8 cellular contexts compared by ENCODE assay signal in the genomic region with DNA sequence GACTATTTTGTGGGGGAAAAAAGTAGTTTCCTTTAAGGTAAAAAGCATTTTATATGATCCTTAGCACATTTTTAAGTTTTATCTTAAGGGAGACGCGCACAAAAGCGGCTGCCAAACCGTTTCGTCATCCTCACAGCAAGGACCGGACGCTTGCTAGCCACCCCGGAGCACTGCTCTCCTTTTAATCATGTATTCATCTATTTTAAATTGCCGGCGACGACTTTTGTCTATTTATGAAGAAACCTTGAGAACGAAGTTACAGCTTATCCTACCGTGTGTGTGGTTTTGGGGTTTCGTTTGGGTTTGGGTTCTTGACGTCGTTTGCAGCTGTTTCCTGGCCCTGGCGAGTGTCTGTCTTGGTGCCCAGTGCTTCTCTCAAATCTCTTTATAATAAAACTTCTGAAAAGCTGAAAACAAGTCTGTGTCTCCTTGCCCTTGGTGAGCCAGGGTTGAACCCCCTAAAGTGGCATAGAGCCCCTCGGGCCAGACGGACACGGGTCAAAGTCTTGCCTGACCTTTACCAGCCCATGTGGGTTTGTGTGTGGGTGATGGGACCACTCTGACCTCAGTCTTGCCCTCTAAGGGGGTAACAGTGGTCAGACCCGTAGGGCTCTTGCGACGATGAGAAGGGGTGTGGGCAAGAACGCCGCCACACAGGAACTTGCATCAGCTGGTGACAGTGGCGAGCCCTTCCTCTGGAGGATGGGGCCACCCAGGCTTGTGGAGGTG.
DNase-seq lines count a peak whose midpoint lies in the region; ATAC-seq, FAIRE-seq and TF ChIP-seq lines count a peak whose summit lies in the region.

No MANE protein-coding gene starts in this region.

- H3K9me3 ChIP-seq in Peyer's patch, result no peaks in the 10 kb centered on the region

- no peak for TF ChIP-seq POLR2A in Peyer's patch (IDR thresholded peaks at IDR 0.05)

- H3K4me3 ChIP-seq in Peyer's patch, result peak overlapping the region in 3 of 4 donors; percentile 2 to 30 (median 7)

- FAIRE-seq in RCC 7860 (lab: Jason Lieb, UNC) (no peak), D721Med (lab: Jason Lieb, UNC) (no peak)

- peak overlapping the region in 3 of 4 donors; percentile 57 to 79 (median 60) for H3K27ac ChIP-seq in Peyer's patch

- peaks cover 80% of the 10 kb centered on the region for H3K4me1 Mint-ChIP-seq in activated naive CD4-positive, alpha-beta T cell treated with anti-CD3 and anti-CD28 coated beads, Interleukin-2, amount 50 U/mL, for 24 hours

- H3K4me3 Mint-ChIP-seq in activated naive CD4-positive, alpha-beta T cell treated with anti-CD3 and anti-CD28 coated beads, Interleukin-2, amount 50 U/mL, for 24 hours, result peak overlapping the region; percentile 86

- no peaks in the 10 kb centered on the region for H3K27me3 ChIP-seq in Peyer's patch

- peak; percentile 53 for ATAC-seq in GM21619 (IDR thresholded peaks at IDR 0.05; ENCODE audit: unreplicated experiment)
- ATAC-seq in omental fat pad (ENCODE audit: low FRiP score), result no peak
- no peak for ATAC-seq in GM19467 (IDR thresholded peaks at IDR 0.05; ENCODE audit: unreplicated experiment)

- no peaks in the 10 kb centered on the region for H3K36me3 Mint-ChIP-seq in activated naive CD4-positive, alpha-beta T cell treated with anti-CD3 and anti-CD28 coated beads, Interleukin-2, amount 50 U/mL, for 24 hours

- TF ChIP-seq CTCF in Peyer's patch (IDR thresholded peaks at IDR 0.05) (no peak), omental fat pad (IDR thresholded peaks at IDR 0.05) (no peak), D721Med (IDR thresholded peaks at IDR 0.05; ENCODE audit: insufficient read depth, missing control alignments) (no peak)

- DNase-seq in Peyer's patch (peak in 2 of 3 donors; percentile 69 to 83), omental fat pad (ENCODE audit: low spot score) (no peak), RCC 7860 (ENCODE audit: low spot score) (no peak), D721Med (ENCODE audit: insufficient read length, low spot score) (no peak)
- peak; percentile 25 for DNase-seq in stimulated activated CD8-positive, alpha-beta memory T cell treated with anti-CD3 and anti-CD28 coated beads, Interleukin-15, amount 100 ng/mL, for 1 hour (ENCODE audit: low read depth)

- H3K27me3 Mint-ChIP-seq in activated naive CD4-positive, alpha-beta T cell treated with anti-CD3 and anti-CD28 coated beads, Interleukin-2, amount 50 U/mL, for 24 hours, result peaks cover 1% of the 10 kb centered on the region

- H3K4me1 ChIP-seq in Peyer's patch, result peaks cover 0 to 11% (median 2%) of the 10 kb centered on the region in 4 donors

- no peaks in the 10 kb centered on the region for H3K9me3 Mint-ChIP-seq in activated naive CD4-positive, alpha-beta T cell treated with anti-CD3 and anti-CD28 coated beads, Interleukin-2, amount 50 U/mL, for 24 hours

- peak overlapping the region; percentile 99 for H3K27ac Mint-ChIP-seq in activated naive CD4-positive, alpha-beta T cell treated with anti-CD3 and anti-CD28 coated beads, Interleukin-2, amount 50 U/mL, for 24 hours

- no peaks in the 10 kb centered on the region for H3K36me3 ChIP-seq in Peyer's patch

Comparison
In these comparisons a context has a peak if more than half of its experiments do, and no peak if none do; other contexts are left out.
1. DNase-seq: peak in Peyer's patch (2 of 3) and stimulated activated CD8-positive, alpha-beta memory T cell treated with anti-CD3 and anti-CD28 coated beads, Interleukin-15, amount 100 ng/mL, for 1 hour (single experiment); none in omental fat pad (single experiment), RCC 7860 (single experiment) and D721Med (single experiment).